Comparison of ENCODE assay signal across 27 cellular contexts in genomic region chr1:30586671-30587070, GRCh38.
DNase-seq lines count a peak whose midpoint lies in the region; ATAC-seq and TF ChIP-seq lines count a peak whose summit lies in the region.
"Had no signal": no experiment of that assay in that cellular context is flagged by ENCODE, and none has a peak within 500 bp of the region (broad histone marks: within the 10 kb centered on the region; RNA-seq: fewer than 3 reads in every experiment).

No MANE protein-coding gene starts in this region.

- peak; percentile 39 for DNase-seq in activated CD4-positive, alpha-beta T cell treated with anti-CD3 and anti-CD28 coated beads, Interleukin-2, amount 10 ng/mL, durations not matched to agents 24 days and 14 days
- DNase-seq in activated CD4-positive, alpha-beta T cell treated with anti-CD3 and anti-CD28 coated beads for 36 hours: no peak
- peak; percentile 14 for DNase-seq in colonic mucosa
- no peak for DNase-seq in neural crest cell (ENCODE audit: low read depth, low spot score)
- DNase-seq in esophagus muscularis mucosa (ENCODE audit: extremely low spot score): no peak
- DNase-seq in NCI-H526 (lab: John Stamatoyannopoulos, UW): no peak
- DNase-seq: ACHN; BE2C; CD8-positive, alpha-beta memory T cell; DMS 273 treated with DMSO at 0.1 percent for 48 hours; DMS79; EL; GDM1; GM23248; HCEC 1CT; KBM-7; MG63; NCI-H1105 treated with DMSO at 0.1 percent for 48 hours; NCI-H146; NCI-H2029; NCI-H446; NCI-H524 treated with DMSO at 0.1 percent for 48 hours; RPMI8226; SHP77 had no signal

- peaks cover 10% of the 10 kb centered on the region for H3K9me3 Mint-ChIP-seq in activated CD4-positive, alpha-beta T cell treated with anti-CD3 and anti-CD28 coated beads, Interleukin-2, amount 10 ng/mL, durations not matched to agents 24 days and 14 days
- H3K9me3 Mint-ChIP-seq in activated CD4-positive, alpha-beta T cell treated with anti-CD3 and anti-CD28 coated beads for 36 hours (ENCODE audit: low read depth): peaks cover 2% of the 10 kb centered on the region
- peaks cover 9% of the 10 kb centered on the region for H3K9me3 Mint-ChIP-seq in neural crest cell

- peaks cover 22% of the 10 kb centered on the region for H3K27me3 Mint-ChIP-seq in activated CD4-positive, alpha-beta T cell treated with anti-CD3 and anti-CD28 coated beads, Interleukin-2, amount 10 ng/mL, durations not matched to agents 24 days and 14 days
- peaks cover 39% of the 10 kb centered on the region for H3K27me3 Mint-ChIP-seq in activated CD4-positive, alpha-beta T cell treated with anti-CD3 and anti-CD28 coated beads for 36 hours
- peaks cover 51% of the 10 kb centered on the region for H3K27me3 Mint-ChIP-seq in neural crest cell (ENCODE audit: low read depth)

- intact Hi-C loops in activated CD4-positive, alpha-beta T cell treated with anti-CD3 and anti-CD28 coated beads, Interleukin-2, amount 10 ng/mL, durations not matched to agents 24 days and 14 days (cut with micrococcal nuclease): no loop called here
- intact Hi-C loops in activated CD4-positive, alpha-beta T cell treated with anti-CD3 and anti-CD28 coated beads for 36 hours (cut with DNase I, micrococcal nuclease): no loop called here
- intact Hi-C loops in colonic mucosa (cut with DNase I) (no loop called here), esophagus muscularis mucosa (cut with DNase I) (no loop called here)

- no peak for ATAC-seq in activated CD4-positive, alpha-beta T cell treated with anti-CD3 and anti-CD28 coated beads for 36 hours
- ATAC-seq in GM18505 (IDR thresholded peaks at IDR 0.05; ENCODE audit: unreplicated experiment): no peak

- no peak overlapping the region for H3K9ac ChIP-seq in colonic mucosa (ENCODE audit: low read depth in 2 of 2, low read length in 2 of 2)
- H3K9ac ChIP-seq: GM23248 had no signal

- TF ChIP-seq CTCF in colonic mucosa (IDR thresholded peaks at IDR 0.05): no peak
- TF ChIP-seq CTCF in neural crest cell (conservative IDR thresholded peaks at IDR 0.05): no peak
- no peak for TF ChIP-seq CTCF in esophagus muscularis mucosa (IDR thresholded peaks at IDR 0.05)

- H3K9me3 ChIP-seq in colonic mucosa (no peaks in the 10 kb centered on the region), esophagus muscularis mucosa (peaks cover 0 to 17% (median 5%) of the 10 kb centered on the region in 4 donors)
- H3K9me3 ChIP-seq: BE2C, MG63 had no signal

- no peak overlapping the region for H3K4me3 ChIP-seq in colonic mucosa
- no peak overlapping the region for H3K4me3 ChIP-seq in esophagus muscularis mucosa
- H3K4me3 ChIP-seq: GM23248, MG63 had no signal

- 88% methylated on average over 6 of the region's 7 CpGs for whole genome bisulfite sequencing in esophagus muscularis mucosa

- no peak overlapping the region for H3K4me3 Mint-ChIP-seq in activated CD4-positive, alpha-beta T cell treated with anti-CD3 and anti-CD28 coated beads, Interleukin-2, amount 10 ng/mL, durations not matched to agents 24 days and 14 days
- H3K4me3 Mint-ChIP-seq in activated CD4-positive, alpha-beta T cell treated with anti-CD3 and anti-CD28 coated beads for 36 hours: no peak overlapping the region
- H3K4me3 Mint-ChIP-seq in neural crest cell: no peak overlapping the region
- H3K4me3 Mint-ChIP-seq: CD14-positive monocyte; CD8-positive, alpha-beta memory T cell had no signal

- no peak overlapping the region for H3K27ac Mint-ChIP-seq in activated CD4-positive, alpha-beta T cell treated with anti-CD3 and anti-CD28 coated beads, Interleukin-2, amount 10 ng/mL, durations not matched to agents 24 days and 14 days
- H3K27ac Mint-ChIP-seq in activated CD4-positive, alpha-beta T cell treated with anti-CD3 and anti-CD28 coated beads for 36 hours: no peak overlapping the region
- peak overlapping the region; percentile 81 for H3K27ac Mint-ChIP-seq in neural crest cell (ENCODE audit: unreplicated experiment)
- H3K27ac Mint-ChIP-seq: CD8-positive, alpha-beta memory T cell had no signal

- no peaks in the 10 kb centered on the region for H3K4me1 ChIP-seq in colonic mucosa
- no peaks in the 10 kb centered on the region for H3K4me1 ChIP-seq in esophagus muscularis mucosa
- H3K4me1 ChIP-seq: BE2C had no signal

- no peak for TF ChIP-seq EP300 in esophagus muscularis mucosa (IDR thresholded peaks at IDR 0.05)

- no peaks in the 10 kb centered on the region for H3K36me3 ChIP-seq in colonic mucosa
- no peaks in the 10 kb centered on the region for H3K36me3 ChIP-seq in esophagus muscularis mucosa
- H3K36me3 ChIP-seq: BE2C, MG63 had no signal

- CTCF ChIA-PET in activated CD4-positive, alpha-beta T cell treated with anti-CD3 and anti-CD28 coated beads for 36 hours (lab: Charles Lee): no interaction called here

- no peaks in the 10 kb centered on the region for H3K4me1 Mint-ChIP-seq in activated CD4-positive, alpha-beta T cell treated with anti-CD3 and anti-CD28 coated beads, Interleukin-2, amount 10 ng/mL, durations not matched to agents 24 days and 14 days
- H3K4me1 Mint-ChIP-seq in activated CD4-positive, alpha-beta T cell treated with anti-CD3 and anti-CD28 coated beads for 36 hours: no peaks in the 10 kb centered on the region
- no peaks in the 10 kb centered on the region for H3K4me1 Mint-ChIP-seq in neural crest cell
- H3K4me1 Mint-ChIP-seq: CD14-positive monocyte; CD8-positive, alpha-beta memory T cell had no signal

- H3K27me3 ChIP-seq in colonic mucosa (no peaks in the 10 kb centered on the region), esophagus muscularis mucosa (peaks cover 0 to 25% (median 0%) of the 10 kb centered on the region in 4 donors)
- H3K27me3 ChIP-seq: BE2C, MG63 had no signal

- TF ChIP-seq POLR2A in GM18505 (IDR thresholded peaks at IDR 0.05; ENCODE audit: borderline replicate concordance, extremely low read depth, insufficient read depth, insufficient read length) (no peak), esophagus muscularis mucosa (IDR thresholded peaks at IDR 0.05; ENCODE audit: low read depth) (no peak)

- no peak overlapping the region for H3K27ac ChIP-seq in colonic mucosa
- no peak overlapping the region for H3K27ac ChIP-seq in esophagus muscularis mucosa (replicated peaks in 1 of 4)
- H3K27ac ChIP-seq: 22Rv1, GM23248 had no signal

- H3K36me3 Mint-ChIP-seq in activated CD4-positive, alpha-beta T cell treated with anti-CD3 and anti-CD28 coated beads, Interleukin-2, amount 10 ng/mL, durations not matched to agents 24 days and 14 days (ENCODE audit: low read depth): no peaks in the 10 kb centered on the region
- H3K36me3 Mint-ChIP-seq in activated CD4-positive, alpha-beta T cell treated with anti-CD3 and anti-CD28 coated beads for 36 hours (ENCODE audit: low read depth): peaks cover 2% of the 10 kb centered on the region
- no peaks in the 10 kb centered on the region for H3K36me3 Mint-ChIP-seq in neural crest cell (ENCODE audit: low read depth)
- H3K36me3 Mint-ChIP-seq: CD14-positive monocyte had no signal

- POLR2A ChIA-PET in activated CD4-positive, alpha-beta T cell treated with anti-CD3 and anti-CD28 coated beads for 36 hours (lab: Charles Lee): no interaction called here

Comparison
In these comparisons a context has a peak if more than half of its experiments do, and no peak if none do; other contexts are left out.
1. DNase-seq: peak in activated CD4-positive, alpha-beta T cell treated with anti-CD3 and anti-CD28 coated beads, Interleukin-2, amount 10 ng/mL, durations not matched to agents 24 days and 14 days (single experiment) and colonic mucosa (single experiment); none in activated CD4-positive, alpha-beta T cell treated with anti-CD3 and anti-CD28 coated beads for 36 hours (single experiment), neural crest cell (single experiment), esophagus muscularis mucosa (single experiment) and NCI-H526 (0 of 2).